ENCODE assay signal across 25 cellular contexts in genomic region chr3:25696019-25696418, GRCh38.
"Had no signal": no experiment of that assay in that cellular context is flagged by ENCODE, and none has a peak within 500 bp of the region (broad histone marks: within the 10 kb centered on the region; RNA-seq: fewer than 3 reads in every experiment).

No MANE protein-coding gene starts in this region.

- ATAC-seq: activated T-helper 17 cell treated with anti-CD3 and anti-CD28 coated beads, Interleukin-2, amount 50 U/mL, for 72 hours; T-cell had no signal

- H3K9me3 Mint-ChIP-seq: activated CD4-positive, alpha-beta memory T cell treated with anti-CD3 and anti-CD28 coated beads, Interleukin-2, amount 10 ng/mL, durations not matched to agents 7 days and 5 days; activated naive CD4-positive, alpha-beta T cell treated with anti-CD3 and anti-CD28 coated beads for 36 hours; activated T-helper 17 cell treated with anti-CD3 and anti-CD28 coated beads, Interleukin-2, amount 50 U/mL, for 72 hours; central memory CD8-positive, alpha-beta T cell; T-cell had no signal

- DNase-seq: activated CD4-positive, alpha-beta memory T cell treated with anti-CD3 and anti-CD28 coated beads, Interleukin-2, amount 10 ng/mL, durations not matched to agents 7 days and 5 days; activated CD4-positive, alpha-beta T cell treated with anti-CD3 and anti-CD28 coated beads, Interleukin-2, amount 50 U/mL, for 1 hour; activated CD4-positive, CD25-positive, alpha-beta regulatory T cell; activated gamma-delta T cell; activated naive CD4-positive, alpha-beta T cell treated with anti-CD3 and anti-CD28 coated beads for 36 hours; activated T-cell treated with anti-CD3 and anti-CD28 coated beads for 4 hours; activated T-cell treated with anti-CD3 and anti-CD28 coated beads, Interleukin-2, amount 50 U/mL, for 48 hours; amygdala; NCI-H1092; NCI-H1417; NCI-H2029 treated with DMSO at 0.1 percent for 48 hours; NCI-H345; NCI-H510A treated with DMSO at 0.1 percent for 48 hours; NCI-H69; NK-92 treated with Interleukin-12 subunit alpha and Interleukin-12 subunit beta, amount 100 ng/mL, for 24 hours; SIG-M5; T-cell; T-helper 2 cell; T1000 had no signal

- H3K27ac ChIP-seq: KMS-11, VCaP had no signal

- H3K9ac ChIP-seq: KMS-11 had no signal

- H3K4me1 Mint-ChIP-seq: activated CD4-positive, alpha-beta memory T cell treated with anti-CD3 and anti-CD28 coated beads, Interleukin-2, amount 10 ng/mL, durations not matched to agents 7 days and 5 days; activated T-helper 17 cell treated with anti-CD3 and anti-CD28 coated beads, Interleukin-2, amount 50 U/mL, for 72 hours; central memory CD8-positive, alpha-beta T cell; T-cell had no signal

- H3K27ac Mint-ChIP-seq: activated CD4-positive, alpha-beta memory T cell treated with anti-CD3 and anti-CD28 coated beads, Interleukin-2, amount 10 ng/mL, durations not matched to agents 7 days and 5 days; activated naive CD4-positive, alpha-beta T cell treated with anti-CD3 and anti-CD28 coated beads for 36 hours; activated naive CD8-positive, alpha-beta T cell; activated T-helper 17 cell treated with anti-CD3 and anti-CD28 coated beads, Interleukin-2, amount 50 U/mL, for 72 hours; brain; T-cell had no signal

- H3K4me2 ChIP-seq: KMS-11 had no signal

- H3K27me3 Mint-ChIP-seq: activated T-helper 17 cell treated with anti-CD3 and anti-CD28 coated beads, Interleukin-2, amount 50 U/mL, for 72 hours had no signal

- H3K4me3 Mint-ChIP-seq: activated CD4-positive, alpha-beta memory T cell treated with anti-CD3 and anti-CD28 coated beads, Interleukin-2, amount 10 ng/mL, durations not matched to agents 7 days and 5 days; activated naive CD4-positive, alpha-beta T cell treated with anti-CD3 and anti-CD28 coated beads for 36 hours; activated naive CD8-positive, alpha-beta T cell; activated T-helper 17 cell treated with anti-CD3 and anti-CD28 coated beads, Interleukin-2, amount 50 U/mL, for 72 hours; brain; central memory CD8-positive, alpha-beta T cell; T-cell had no signal

- H3K36me3 Mint-ChIP-seq: activated naive CD8-positive, alpha-beta T cell; brain; T-cell had no signal
